Comparison of ENCODE assay signal across 12 cellular contexts in genomic region chr9:134435527-134436355, GRCh38.
DNase-seq lines count a peak whose midpoint lies in the region; ATAC-seq and TF ChIP-seq lines count a peak whose summit lies in the region.
"Had no signal": no experiment of that assay in that cellular context is flagged by ENCODE, and none has a peak within 500 bp of the region (broad histone marks: within the 10 kb centered on the region; RNA-seq: fewer than 3 reads in every experiment).

No MANE protein-coding gene starts in this region.

- H3K9me3 ChIP-seq in endodermal cell (ENCODE audit: control insufficient read depth, low read length) (no peaks in the 10 kb centered on the region), neutrophil (no peaks in the 10 kb centered on the region), upper lobe of left lung (no peaks in the 10 kb centered on the region)

- no peaks in the 10 kb centered on the region for H3K9me3 Mint-ChIP-seq in activated naive CD4-positive, alpha-beta T cell treated with anti-CD3 and anti-CD28 coated beads, Interleukin-2, amount 10 ng/mL, durations not matched to agents 7 days and 5 days
- H3K9me3 Mint-ChIP-seq in endodermal cell = no peaks in the 10 kb centered on the region
- H3K9me3 Mint-ChIP-seq: activated B cell treated with CpG ODN at 0.5 μM for 24 hours; stimulated activated naive CD8-positive, alpha-beta T cell treated with anti-CD3 and anti-CD28 coated beads, Interleukin-15, amount 100 ng/mL, for 72 hours had no signal

- H3K36me3 Mint-ChIP-seq in activated naive CD4-positive, alpha-beta T cell treated with anti-CD3 and anti-CD28 coated beads, Interleukin-2, amount 10 ng/mL, durations not matched to agents 7 days and 5 days = no peaks in the 10 kb centered on the region
- H3K36me3 Mint-ChIP-seq in endodermal cell (ENCODE audit: low read depth) = peaks cover 24% of the 10 kb centered on the region

- H3K4me3 Mint-ChIP-seq in activated naive CD4-positive, alpha-beta T cell treated with anti-CD3 and anti-CD28 coated beads, Interleukin-2, amount 10 ng/mL, durations not matched to agents 7 days and 5 days = no peak overlapping the region
- no peak overlapping the region for H3K4me3 Mint-ChIP-seq in endodermal cell
- H3K4me3 Mint-ChIP-seq: activated B cell treated with CpG ODN at 0.5 μM for 24 hours; stimulated activated naive CD8-positive, alpha-beta T cell treated with anti-CD3 and anti-CD28 coated beads, Interleukin-15, amount 100 ng/mL, for 72 hours had no signal

- H3K27me3 Mint-ChIP-seq in activated naive CD4-positive, alpha-beta T cell treated with anti-CD3 and anti-CD28 coated beads, Interleukin-2, amount 10 ng/mL, durations not matched to agents 7 days and 5 days = peaks cover 7% of the 10 kb centered on the region
- H3K27me3 Mint-ChIP-seq in endodermal cell (ENCODE audit: insufficient read depth) = no peaks in the 10 kb centered on the region

- no peak for DNase-seq in activated naive CD4-positive, alpha-beta T cell treated with anti-CD3 and anti-CD28 coated beads, Interleukin-2, amount 10 ng/mL, durations not matched to agents 7 days and 5 days
- no peak for DNase-seq in activated naive CD4-positive, alpha-beta T cell treated with Interleukin-2 at 50 U/mL for 16 hours
- DNase-seq in endodermal cell (no peak), upper lobe of left lung (peak in 1 of 2 donors; percentile 50), NCI-H226 (no peak)
- no peak for DNase-seq in stimulated activated CD8-positive, alpha-beta memory T cell treated with anti-CD3 and anti-CD28 coated beads, Interleukin-4, amount 100 ng/mL, for 48 hours
- DNase-seq: activated B cell treated with CpG ODN at 0.5 μM for 24 hours; H7; islet precursor cell; stimulated activated naive CD8-positive, alpha-beta T cell treated with anti-CD3 and anti-CD28 coated beads, Interleukin-15, amount 100 ng/mL, for 72 hours had no signal

- TF ChIP-seq EP300 in upper lobe of left lung (IDR thresholded peaks at IDR 0.05) = no peak

- H3K4me1 ChIP-seq in endodermal cell (ENCODE audit: control insufficient read depth, insufficient read depth, low read length) (no peaks in the 10 kb centered on the region), neutrophil (ENCODE audit: control insufficient read depth in 1 of 2, insufficient read depth in 1 of 2, low read depth in 1 of 2, low read length in 1 of 2) (peaks cover 3 to 7% of the 10 kb centered on the region in 2 experiments), upper lobe of left lung (peaks cover 59 to 77% (median 71%) of the 10 kb centered on the region in 4 donors)

- H3K27ac ChIP-seq in endodermal cell (ENCODE audit: low read depth, low read length) (peak overlapping the region; percentile 38), neutrophil (peak overlapping the region; percentile 51), upper lobe of left lung (peak overlapping the region; percentile 80 to 92 (median 88))

- ATAC-seq in upper lobe of left lung (ENCODE audit: low FRiP score in 2 of 2) = no peak
- ATAC-seq in GM21723 (IDR thresholded peaks at IDR 0.05; ENCODE audit: unreplicated experiment) = no peak
- ATAC-seq: stimulated activated naive CD8-positive, alpha-beta T cell treated with anti-CD3 and anti-CD28 coated beads, Interleukin-15, amount 100 ng/mL, for 72 hours had no signal

- no peak for TF ChIP-seq POLR2A in upper lobe of left lung (IDR thresholded peaks at IDR 0.05)

- H3K4me3 ChIP-seq in endodermal cell (ENCODE audit: low read length) (no peak overlapping the region), neutrophil (ENCODE audit: low read depth in 1 of 2, low read length in 1 of 2) (no peak overlapping the region), upper lobe of left lung (no peak overlapping the region)

- peak overlapping the region; percentile 24 for H3K27ac Mint-ChIP-seq in activated naive CD4-positive, alpha-beta T cell treated with anti-CD3 and anti-CD28 coated beads, Interleukin-2, amount 10 ng/mL, durations not matched to agents 7 days and 5 days
- H3K27ac Mint-ChIP-seq in endodermal cell = peak overlapping the region; percentile 70
- H3K27ac Mint-ChIP-seq: activated B cell treated with CpG ODN at 0.5 μM for 24 hours had no signal

- no peaks in the 10 kb centered on the region for H3K4me1 Mint-ChIP-seq in activated naive CD4-positive, alpha-beta T cell treated with anti-CD3 and anti-CD28 coated beads, Interleukin-2, amount 10 ng/mL, durations not matched to agents 7 days and 5 days
- H3K4me1 Mint-ChIP-seq in endodermal cell = no peaks in the 10 kb centered on the region
- H3K4me1 Mint-ChIP-seq: stimulated activated naive CD8-positive, alpha-beta T cell treated with anti-CD3 and anti-CD28 coated beads, Interleukin-15, amount 100 ng/mL, for 72 hours had no signal

- H3K27me3 ChIP-seq in endodermal cell (ENCODE audit: control insufficient read depth, insufficient read depth, low read length, poor library complexity, severe bottlenecking) (no peaks in the 10 kb centered on the region), neutrophil (peaks cover 7% of the 10 kb centered on the region), upper lobe of left lung (no peaks in the 10 kb centered on the region)

- TF ChIP-seq CTCF in endodermal cell (conservative IDR thresholded peaks at IDR 0.05) (no peak), neutrophil (IDR thresholded peaks at IDR 0.05) (no peak), upper lobe of left lung (IDR thresholded peaks at IDR 0.05) (no peak)

- CTCF ChIA-PET in activated naive CD4-positive, alpha-beta T cell treated with anti-CD3 and anti-CD28 coated beads, Interleukin-2, amount 10 ng/mL, durations not matched to agents 7 days and 5 days (lab: Charles Lee) = no interaction called here

- H3K36me3 ChIP-seq in endodermal cell (ENCODE audit: control insufficient read depth, insufficient read depth, low read length) (peaks cover 14% of the 10 kb centered on the region), neutrophil (peaks cover 90% of the 10 kb centered on the region), upper lobe of left lung (peaks cover 6 to 36% (median 25%) of the 10 kb centered on the region in 4 donors)

- WGBS in endodermal cell (ENCODE audit: insufficient coverage in 1 of 2, insufficient read length in 1 of 2), 2 experiments = 93% methylated on average over 16 to 17 of the region's 17 CpGs
- WGBS in upper lobe of left lung, 2 donors = 65 to 68% methylated on average over 13 to 16 of the region's 17 CpGs

- H3K9ac ChIP-seq in endodermal cell (ENCODE audit: extremely low read depth, low read length, poor library complexity, severe bottlenecking) = no peak overlapping the region

Comparison
In these comparisons a context has a peak if more than half of its experiments do, and no peak if none do; other contexts are left out.
1. H3K27ac ChIP-seq: peak in every context shown above with its lines; median percentile 88 in upper lobe of left lung; 51 in neutrophil; 38 in endodermal cell.